16 cellular contexts compared by ENCODE assay signal in the genomic region with DNA sequence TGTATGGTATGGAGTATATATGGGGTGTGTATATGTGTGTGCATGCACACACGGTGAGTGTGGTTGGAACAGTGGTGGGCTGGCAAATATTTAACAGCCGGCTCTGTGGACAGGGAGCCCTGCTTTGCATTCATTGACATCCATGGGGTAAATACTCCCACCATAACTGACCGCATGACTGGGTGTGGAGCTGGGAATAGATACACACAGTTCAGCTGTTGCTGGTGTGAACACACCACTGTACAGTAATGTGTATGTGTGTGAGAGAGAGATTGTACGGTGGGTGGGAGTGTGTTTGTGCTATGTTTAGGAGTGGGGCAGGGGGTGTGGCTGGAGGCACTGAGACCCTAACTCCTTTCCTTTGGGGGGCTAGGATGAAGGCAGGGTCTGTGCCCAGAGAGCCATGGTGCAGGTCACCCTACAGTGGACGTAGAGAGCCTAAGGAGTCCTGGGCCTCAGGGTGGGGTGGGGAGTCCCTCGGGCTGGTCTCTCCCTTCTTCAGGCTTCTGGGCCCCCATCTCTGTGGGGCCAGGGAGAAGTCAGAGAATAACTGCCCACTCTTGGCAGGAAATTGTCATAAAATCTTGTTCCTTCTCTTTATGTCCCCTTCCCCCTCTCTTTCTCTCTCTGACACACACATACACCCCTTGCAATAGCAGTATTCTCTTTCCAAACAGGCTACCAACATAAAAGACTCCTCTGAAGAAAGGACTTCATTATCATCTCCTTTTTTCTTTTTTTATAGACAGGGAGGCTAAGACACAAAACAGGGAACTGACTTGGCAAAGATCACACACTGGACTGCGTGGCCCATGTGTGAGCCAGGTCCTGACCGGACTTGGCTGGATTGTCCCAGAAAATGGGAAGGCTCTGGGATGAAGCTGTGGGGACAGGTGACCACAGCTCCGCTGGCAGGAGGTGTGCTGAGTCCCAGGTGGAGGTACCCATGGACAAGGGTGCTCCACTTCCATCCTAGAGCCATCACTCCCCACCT. TPM values are rescaled to one million over a fixed set of nuclear protein-coding genes. Genes with fewer than 3 reads are reported as not detected.
DNase-seq lines count a peak whose midpoint lies in the region; TF ChIP-seq lines count a peak whose summit lies in the region.
"Had no signal": no experiment of that assay in that cellular context is flagged by ENCODE, and none has a peak within 500 bp of the region (broad histone marks: within the 10 kb centered on the region; RNA-seq: fewer than 3 reads in every experiment).

No MANE protein-coding gene starts in this region.

- H2AK5ac ChIP-seq in neuronal stem cell (ENCODE audit: low read depth, low read length): no peak overlapping the region

- no peak overlapping the region for H3K4ac ChIP-seq in neuronal stem cell (ENCODE audit: low read length)

- no peak for TF ChIP-seq CTCF in HEK293 (tag by site-specific recombination; IDR thresholded peaks at IDR 0.05)

- peaks cover 15 to 46% (median 45%) of the 10 kb centered on the region in 3 experiments for H3K27me3 ChIP-seq in neuronal stem cell (ENCODE audit: control insufficient read depth in 3 of 3, insufficient read depth in 3 of 3, low read depth in 1 of 3, low read length in 3 of 3)

- H3K36me3 ChIP-seq in HEK293 (ENCODE audit: control insufficient read depth in 2 of 2, insufficient read depth in 1 of 2, low read length in 2 of 2) (no peaks in the 10 kb centered on the region), neuronal stem cell (replicated peaks in 1 of 2; ENCODE audit: control insufficient read depth in 2 of 2, insufficient read depth in 2 of 2, low read length in 2 of 2) (no peaks in the 10 kb centered on the region)
- H3K36me3 ChIP-seq: HAP-1 had no signal

- no peak overlapping the region for H4K8ac ChIP-seq in neuronal stem cell (ENCODE audit: low read depth, low read length)

- no peak overlapping the region for H3K4me2 ChIP-seq in neuronal stem cell (ENCODE audit: insufficient read depth, low read length, poor library complexity, severe bottlenecking)

- peak overlapping the region; percentile 14 for H3K23ac ChIP-seq in neuronal stem cell (ENCODE audit: low read depth, low read length, poor library complexity)

- WGBS in neuronal stem cell (ENCODE audit: extremely low coverage in 2 of 2, insufficient read length in 2 of 2, insufficient replicate concordance in 1 of 2), 2 donors: 100% methylated on average over 1 of the region's 9 CpGs; no CpG with 5 or more reads in 1 of the 2 donors

- POLR2A ChIA-PET in HEK293 (lab: Yijun Ruan, JAX): no interaction called here

- no peak overlapping the region for H3K14ac ChIP-seq in neuronal stem cell (ENCODE audit: low read length)

- no peak overlapping the region for H2BK12ac ChIP-seq in neuronal stem cell (ENCODE audit: low read length)

- H3K9me3 ChIP-seq in HEK293 (ENCODE audit: control insufficient read depth, insufficient read depth, low read depth, low read length) (no peaks in the 10 kb centered on the region), neuronal stem cell (replicated peaks in 1 of 2; ENCODE audit: control insufficient read depth in 2 of 2, insufficient read depth in 1 of 2, low read depth in 1 of 2, low read length in 2 of 2) (no peaks in the 10 kb centered on the region)
- H3K9me3 ChIP-seq: HAP-1 had no signal

- H3K27ac ChIP-seq in HEK293 (ENCODE audit: extremely low read depth, low read depth, low read length) (no peak overlapping the region), neuronal stem cell (replicated peaks; ENCODE audit: low read length) (no peak overlapping the region)

- H3K9ac ChIP-seq in neuronal stem cell (ENCODE audit: low read depth, low read length, poor library complexity): no peak overlapping the region

- no peaks in the 10 kb centered on the region for H3K4me1 ChIP-seq in HEK293 (ENCODE audit: control insufficient read depth, insufficient read depth, low read length)
- peaks cover 6% of the 10 kb centered on the region in 2 donors for H3K4me1 ChIP-seq in neuronal stem cell (ENCODE audit: control insufficient read depth in 2 of 2, insufficient read depth in 1 of 2, low read depth in 1 of 2, low read length in 2 of 2)
- H3K4me1 ChIP-seq: HAP-1 had no signal

- DNase-seq in 8988T: peak; percentile 10
- peak; percentile 26 for DNase-seq in OCI-M1 (lab: John Stamatoyannopoulos, UW)
- DNase-seq in neuronal stem cell (ENCODE audit: low spot score): no peak
- DNase-seq in NCI-H226: no peak
- DNase-seq in amniotic stem cell (lab: John Stamatoyannopoulos, UW): no peak
- DNase-seq in D341Med (ENCODE audit: low spot score): no peak
- DNase-seq in activated CD8-positive, alpha-beta memory T cell treated with anti-CD3 and anti-CD28 coated beads for 24 hours: no peak
- DNase-seq: CD8-positive, alpha-beta T cell; COR-L47; DND-41; GDM1; HFFc6 had no signal

- peak overlapping the region; percentile 38 for H2AFZ ChIP-seq in neuronal stem cell (ENCODE audit: low read length)

- H2BK5ac ChIP-seq in neuronal stem cell (ENCODE audit: low read length): no peak overlapping the region

- CTCF ChIA-PET in HEK293 (lab: Yijun Ruan, JAX): interaction anchor here (0.6 to 1.3 kb wide), 2 partner anchors 27 to 82 kb away, joined by 3 read pairs; no protein-coding TSS in a partner anchor

- no peak overlapping the region for H3K18ac ChIP-seq in neuronal stem cell (ENCODE audit: low read length)

- no peaks in the 10 kb centered on the region for H3K79me1 ChIP-seq in neuronal stem cell (ENCODE audit: low read depth, low read length)

- H4K91ac ChIP-seq in neuronal stem cell (ENCODE audit: low read depth, low read length, poor library complexity): no peak overlapping the region

- no peak overlapping the region for H2BK15ac ChIP-seq in neuronal stem cell (ENCODE audit: low read length)

- H3K4me3 ChIP-seq in HEK293 (ENCODE audit: low read depth, low read length) (no peak overlapping the region), neuronal stem cell (ENCODE audit: low read length in 2 of 2) (no peak overlapping the region)
- H3K4me3 ChIP-seq: HAP-1 had no signal

- H2BK120ac ChIP-seq in neuronal stem cell (ENCODE audit: low read depth, low read length): no peak overlapping the region

TF ChIP-seq in HEK293, 187 proteins besides CTCF, POLR2A, EP300 and RAD21:
- no peak for TF ChIP-seq ZFP69B (tag by site-specific recombination; IDR thresholded peaks at IDR 0.05)
- TF ChIP-seq YY2 (tag by site-specific recombination; IDR thresholded peaks at IDR 0.05): no peak
- TF ChIP-seq, protein P1, sequence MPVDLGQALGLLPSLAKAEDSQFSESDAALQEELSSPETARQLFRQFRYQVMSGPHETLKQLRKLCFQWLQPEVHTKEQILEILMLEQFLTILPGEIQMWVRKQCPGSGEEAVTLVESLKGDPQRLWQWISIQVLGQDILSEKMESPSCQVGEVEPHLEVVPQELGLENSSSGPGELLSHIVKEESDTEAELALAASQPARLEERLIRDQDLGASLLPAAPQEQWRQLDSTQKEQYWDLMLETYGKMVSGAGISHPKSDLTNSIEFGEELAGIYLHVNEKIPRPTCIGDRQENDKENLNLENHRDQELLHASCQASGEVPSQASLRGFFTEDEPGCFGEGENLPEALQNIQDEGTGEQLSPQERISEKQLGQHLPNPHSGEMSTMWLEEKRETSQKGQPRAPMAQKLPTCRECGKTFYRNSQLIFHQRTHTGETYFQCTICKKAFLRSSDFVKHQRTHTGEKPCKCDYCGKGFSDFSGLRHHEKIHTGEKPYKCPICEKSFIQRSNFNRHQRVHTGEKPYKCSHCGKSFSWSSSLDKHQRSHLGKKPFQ (tag by site-specific recombination; IDR thresholded peaks at IDR 0.05): peak; percentile 78
- no peak for TF ChIP-seq ZNF248 (tag by site-specific recombination; IDR thresholded peaks at IDR 0.05)
- no peak for TF ChIP-seq ZNF214 (tag by site-specific recombination; IDR thresholded peaks at IDR 0.05; ENCODE audit: borderline replicate concordance)
- TF ChIP-seq, protein P2, sequence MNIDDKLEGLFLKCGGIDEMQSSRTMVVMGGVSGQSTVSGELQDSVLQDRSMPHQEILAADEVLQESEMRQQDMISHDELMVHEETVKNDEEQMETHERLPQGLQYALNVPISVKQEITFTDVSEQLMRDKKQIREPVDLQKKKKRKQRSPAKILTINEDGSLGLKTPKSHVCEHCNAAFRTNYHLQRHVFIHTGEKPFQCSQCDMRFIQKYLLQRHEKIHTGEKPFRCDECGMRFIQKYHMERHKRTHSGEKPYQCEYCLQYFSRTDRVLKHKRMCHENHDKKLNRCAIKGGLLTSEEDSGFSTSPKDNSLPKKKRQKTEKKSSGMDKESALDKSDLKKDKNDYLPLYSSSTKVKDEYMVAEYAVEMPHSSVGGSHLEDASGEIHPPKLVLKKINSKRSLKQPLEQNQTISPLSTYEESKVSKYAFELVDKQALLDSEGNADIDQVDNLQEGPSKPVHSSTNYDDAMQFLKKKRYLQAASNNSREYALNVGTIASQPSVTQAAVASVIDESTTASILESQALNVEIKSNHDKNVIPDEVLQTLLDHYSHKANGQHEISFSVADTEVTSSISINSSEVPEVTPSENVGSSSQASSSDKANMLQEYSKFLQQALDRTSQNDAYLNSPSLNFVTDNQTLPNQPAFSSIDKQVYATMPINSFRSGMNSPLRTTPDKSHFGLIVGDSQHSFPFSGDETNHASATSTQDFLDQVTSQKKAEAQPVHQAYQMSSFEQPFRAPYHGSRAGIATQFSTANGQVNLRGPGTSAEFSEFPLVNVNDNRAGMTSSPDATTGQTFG (tag by site-specific recombination; IDR thresholded peaks at IDR 0.05; ENCODE audit: borderline replicate concordance): no peak

RNA-seq across cellular contexts. Expression of a gene that starts 3.2 kb away (rescaled TPM):
- polyA plus RNA-seq in neuronal stem cell (2013, experiment 1 of 2): 0.06 TPM
- polyA plus RNA-seq in neuronal stem cell (2013, experiment 2 of 2): 0.07 TPM
- polyA plus RNA-seq: BJ, CD14-positive monocyte had no signal

RNA-seq across cellular contexts. Expression of a gene that starts 31.7 kb away (rescaled TPM):
- 10.4 TPM for polyA plus RNA-seq in neuronal stem cell (2013, experiment 1 of 2)
- 10.0 TPM for polyA plus RNA-seq in neuronal stem cell (2013, experiment 2 of 2)

RNA-seq across cellular contexts. Expression of a gene that starts 55.1 kb away (rescaled TPM):
- polyA plus RNA-seq in neuronal stem cell (2013, experiment 1 of 2): 34.2 TPM
- polyA plus RNA-seq in neuronal stem cell (2013, experiment 2 of 2): 32.5 TPM

Comparison
In these comparisons a context has a peak if more than half of its experiments do, and no peak if none do; other contexts are left out.
1. DNase-seq: peak in 8988T (single experiment) and OCI-M1 (single experiment); none in neuronal stem cell (single experiment), NCI-H226 (single experiment), amniotic stem cell (single experiment), D341Med (single experiment) and activated CD8-positive, alpha-beta memory T cell treated with anti-CD3 and anti-CD28 coated beads for 24 hours (single experiment).